8 cellular contexts compared by ENCODE assay signal in the genomic region with DNA sequence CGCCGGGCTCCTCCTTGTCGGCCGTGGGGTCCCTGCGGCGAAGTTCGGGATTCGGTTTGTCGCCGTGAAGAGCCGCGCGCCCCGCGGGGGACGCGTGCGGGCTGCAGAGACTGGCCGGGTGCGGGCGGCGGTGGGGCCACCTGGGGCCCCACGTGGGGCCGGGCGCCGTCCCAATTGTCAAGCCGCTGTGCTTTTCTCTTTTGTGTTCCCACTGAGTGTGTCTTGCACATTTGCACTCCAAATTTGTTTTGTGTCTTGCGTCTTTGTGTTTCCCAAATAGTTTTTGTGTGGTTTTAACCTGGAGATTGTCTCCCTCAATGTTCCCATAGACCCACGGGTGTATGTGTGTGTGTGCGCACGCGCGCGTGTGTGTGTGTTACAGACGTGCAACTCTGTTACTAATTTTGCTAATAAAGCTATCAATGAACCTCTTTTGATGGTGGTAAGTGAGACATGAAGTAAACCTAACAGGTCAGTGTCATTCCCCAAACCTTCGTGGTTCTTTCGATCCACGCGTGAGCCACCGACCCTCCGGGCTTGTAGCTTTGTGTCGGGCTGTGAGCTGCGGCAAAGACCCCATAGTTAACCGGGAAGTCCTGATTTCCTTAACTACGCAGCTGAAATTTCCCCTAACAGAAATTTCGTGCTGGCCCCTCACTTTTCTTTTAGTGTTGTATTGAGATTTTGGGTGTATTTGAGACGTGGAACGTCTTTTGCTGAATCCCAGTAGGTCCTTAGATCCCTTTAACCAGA. TPM values are rescaled to one million over a fixed set of nuclear protein-coding genes. Genes with fewer than 3 reads are reported as not detected.
A peak's percentile ranks its signal among the peaks of the same experiment; 100 is the strongest.
DNase-seq lines count a peak whose midpoint lies in the region; ATAC-seq lines count a peak whose summit lies in the region.

No MANE protein-coding gene starts in this region.

- peak; percentile 59 for DNase-seq in Ammon's horn (ENCODE audit: low spot score)
- peak; percentile 30 for DNase-seq in activated CD4-positive, alpha-beta T cell treated with anti-CD3 and anti-CD28 coated beads, Interleukin-2, amount 10 ng/mL, durations not matched to agents 7 days and 5 days
- peak; percentile 40 for DNase-seq in effector CD8-positive, alpha-beta T cell (lab: John Stamatoyannopoulos, UW)
- peak; percentile 9 for DNase-seq in stimulated activated CD8-positive, alpha-beta memory T cell treated with anti-CD3 and anti-CD28 coated beads, Interleukin-15, amount 100 ng/mL, for 1 hour (ENCODE audit: low read depth)
- no peak for DNase-seq in NCI-H1048 (lab: John Stamatoyannopoulos, UW)

- H3K27me3 Mint-ChIP-seq in activated CD4-positive, alpha-beta T cell treated with anti-CD3 and anti-CD28 coated beads, Interleukin-2, amount 10 ng/mL, durations not matched to agents 7 days and 5 days, result no peaks in the 10 kb centered on the region

- H3K27me3 ChIP-seq in HUES48 (ENCODE audit: control insufficient read depth, insufficient read depth, low read length), result peaks cover 29% of the 10 kb centered on the region

- POLR2A ChIA-PET in activated CD4-positive, alpha-beta T cell treated with anti-CD3 and anti-CD28 coated beads, Interleukin-2, amount 10 ng/mL, durations not matched to agents 7 days and 5 days (lab: Charles Lee), result no interaction called here

- peaks cover 9% of the 10 kb centered on the region for H3K9me3 Mint-ChIP-seq in activated CD4-positive, alpha-beta T cell treated with anti-CD3 and anti-CD28 coated beads, Interleukin-2, amount 10 ng/mL, durations not matched to agents 7 days and 5 days

- H3K27ac ChIP-seq in HUES48 (ENCODE audit: low read depth, low read length) (no peak overlapping the region), mesodermal cell (ENCODE audit: low read depth, low read length, severe bottlenecking) (peak overlapping the region; percentile 23)

- no peaks in the 10 kb centered on the region for H3K9me3 ChIP-seq in HUES48 (ENCODE audit: control insufficient read depth, insufficient read depth, low read length)
- peaks cover 21% of the 10 kb centered on the region for H3K9me3 ChIP-seq in mesodermal cell (ENCODE audit: control insufficient read depth, low read length)

- peaks cover 51% of the 10 kb centered on the region for H3K4me1 Mint-ChIP-seq in activated CD4-positive, alpha-beta T cell treated with anti-CD3 and anti-CD28 coated beads, Interleukin-2, amount 10 ng/mL, durations not matched to agents 7 days and 5 days

- H3K36me3 ChIP-seq in HUES48 (ENCODE audit: control insufficient read depth, insufficient read depth, low read length) (no peaks in the 10 kb centered on the region), mesodermal cell (ENCODE audit: control insufficient read depth, insufficient read depth, low read length) (no peaks in the 10 kb centered on the region)

- CTCF ChIA-PET in activated CD4-positive, alpha-beta T cell treated with anti-CD3 and anti-CD28 coated beads, Interleukin-2, amount 10 ng/mL, durations not matched to agents 7 days and 5 days (lab: Charles Lee), result interaction anchor here (1.3 to 1.5 kb wide), 2 partner anchors 25 to 26 kb away, joined by 3 to 4 read pairs; no protein-coding TSS in a partner anchor

- 12 to 27% methylated on average over 22 to 35 of the region's 48 CpGs for WGBS in mesodermal cell (ENCODE audit: insufficient coverage in 2 of 2), 2 experiments

- peak overlapping the region; percentile 75 for H3K4me3 ChIP-seq in HUES48 (ENCODE audit: low read depth, low read length)
- H3K4me3 ChIP-seq in mesodermal cell (ENCODE audit: extremely low read depth, insufficient read depth, low read length, poor library complexity, severe bottlenecking), result peak overlapping the region; percentile 48

- peak overlapping the region; percentile 67; the same call in 1 of the 2 replicates for H3K9ac ChIP-seq in HUES48 (ENCODE audit: low read depth, low read length)

- peak overlapping the region; percentile 96 for H3K4me3 Mint-ChIP-seq in activated CD4-positive, alpha-beta T cell treated with anti-CD3 and anti-CD28 coated beads, Interleukin-2, amount 10 ng/mL, durations not matched to agents 7 days and 5 days

- peak; percentile 26 for ATAC-seq in GM19351 (IDR thresholded peaks at IDR 0.05; ENCODE audit: unreplicated experiment)

- peaks cover 16% of the 10 kb centered on the region for H3K36me3 Mint-ChIP-seq in activated CD4-positive, alpha-beta T cell treated with anti-CD3 and anti-CD28 coated beads, Interleukin-2, amount 10 ng/mL, durations not matched to agents 7 days and 5 days (ENCODE audit: low read depth)

- H3K4me1 ChIP-seq in HUES48 (ENCODE audit: control insufficient read depth, insufficient read depth, low read length) (peaks cover 11% of the 10 kb centered on the region; the same call in 1 of the 2 replicates), mesodermal cell (ENCODE audit: control insufficient read depth, insufficient read depth, low read length, poor library complexity, severe bottlenecking) (peaks cover 3% of the 10 kb centered on the region)

- peak overlapping the region; percentile 98 for H3K27ac Mint-ChIP-seq in activated CD4-positive, alpha-beta T cell treated with anti-CD3 and anti-CD28 coated beads, Interleukin-2, amount 10 ng/mL, durations not matched to agents 7 days and 5 days

RNA-seq across cellular contexts. Expression of gene PRDM2, which starts 0.7 kb away (rescaled TPM):
- total RNA-seq in activated CD4-positive, alpha-beta T cell treated with anti-CD3 and anti-CD28 coated beads, Interleukin-2, amount 10 ng/mL, durations not matched to agents 7 days and 5 days, result 10 to 100 TPM; 57.7 to 63.1 TPM
- 26.3 TPM for polyA plus RNA-seq in mesodermal cell (2013, experiment 1 of 2)
- 23.4 TPM for polyA plus RNA-seq in mesodermal cell (2013, experiment 2 of 2)
